In the genomic region with DNA sequence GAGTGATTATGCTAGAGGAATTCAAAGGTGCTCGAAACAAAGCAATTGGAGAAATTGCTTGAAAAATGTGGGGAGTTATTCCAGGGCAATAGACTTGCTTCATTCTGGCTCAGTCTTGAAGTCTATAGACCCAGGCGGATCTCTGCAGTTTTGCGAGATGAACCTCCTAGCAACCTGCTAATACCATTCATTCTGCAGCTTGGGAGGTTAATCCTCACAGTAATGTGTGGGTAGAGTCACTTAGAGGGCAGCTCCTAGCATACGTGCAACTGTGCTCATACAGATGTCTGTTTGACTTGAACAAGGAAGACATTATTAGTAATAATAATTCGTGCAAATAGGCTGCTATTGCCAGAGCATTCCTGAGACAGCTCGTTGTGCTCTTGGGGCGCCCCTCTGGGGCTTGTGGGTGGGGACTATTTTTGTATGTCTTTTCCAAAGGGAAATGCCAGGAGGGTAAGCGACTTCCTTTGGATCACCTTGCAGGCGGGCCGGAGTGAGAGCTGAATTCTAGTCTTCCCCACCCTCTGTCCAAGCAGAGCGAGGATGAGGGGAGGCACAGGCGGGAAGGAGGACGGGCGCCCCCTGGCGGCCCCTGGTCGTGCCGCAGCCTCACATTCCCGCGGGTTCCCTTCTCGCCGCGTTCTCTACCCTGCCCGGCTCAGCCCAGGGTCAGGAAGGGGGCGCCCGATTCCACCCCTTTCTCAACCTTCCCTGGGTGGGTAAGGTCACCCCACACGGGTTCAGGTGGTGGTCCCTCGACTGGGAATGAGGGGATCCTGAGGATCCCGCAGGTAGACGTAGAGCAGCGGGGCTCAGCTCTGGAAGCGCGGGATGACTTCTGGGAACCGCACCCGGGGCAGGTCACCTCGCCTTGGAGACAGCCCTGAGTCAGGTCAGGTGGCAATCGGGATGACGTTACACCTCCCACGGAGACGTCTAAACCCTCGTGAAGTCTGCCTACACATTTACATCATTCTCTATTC, we compare ENCODE assay signal across 9 cellular contexts.
DNase-seq lines count a peak whose midpoint lies in the region; ATAC-seq, FAIRE-seq and TF ChIP-seq lines count a peak whose summit lies in the region.
"Had no signal": no experiment of that assay in that cellular context is flagged by ENCODE, and none has a peak within 500 bp of the region (broad histone marks: within the 10 kb centered on the region; RNA-seq: fewer than 3 reads in every experiment).

No MANE protein-coding gene starts in this region.

- DNase-seq in A549 (ENCODE audit: low read depth in 1 of 2, low spot score in 1 of 2) (peak; percentile 36 to 38), T-helper 1 cell (peak; percentile 6 to 40 (median 23)), COLO668 (lab: John Stamatoyannopoulos, UW; ENCODE audit: unreplicated experiment) (no peak), NCI-H1092 treated with DMSO at 0.1 percent for 48 hours (lab: John Stamatoyannopoulos, UW) (no peak)
- DNase-seq in central memory CD4-positive, alpha-beta T cell: peak; percentile 5
- peak in 6 of 9 donors; percentile 23 to 55 (median 44) for DNase-seq in naive thymus-derived CD4-positive, alpha-beta T cell

- H3K27ac Mint-ChIP-seq in naive thymus-derived CD4-positive, alpha-beta T cell: no peak overlapping the region

- POLR2A ChIA-PET in A549 (lab: Yijun Ruan, JAX): no interaction called here
- POLR2A ChIA-PET in naive thymus-derived CD4-positive, alpha-beta T cell (lab: Charles Lee): no interaction called here

- CTCF ChIA-PET in A549 (lab: Yijun Ruan, JAX): interaction anchor here (0.7 to 6.2 kb wide), 18 partner anchors 8 to 564 kb away, joined by 3 to 39 read pairs (median 4); no protein-coding TSS in a partner anchor
- CTCF ChIA-PET in naive thymus-derived CD4-positive, alpha-beta T cell (lab: Charles Lee): interaction anchor here (0.7 to 2.6 kb wide), 5 partner anchors 9 to 388 kb away, joined by 3 to 15 read pairs (median 4); no protein-coding TSS in a partner anchor

- no peak overlapping the region for H3K27ac ChIP-seq in A549
- H3K27ac ChIP-seq in naive thymus-derived CD4-positive, alpha-beta T cell (ENCODE audit: low read depth, low read length): no peak overlapping the region
- H3K27ac ChIP-seq: epithelial cell of prostate had no signal

- H3K9me3 ChIP-seq in A549: no peaks in the 10 kb centered on the region
- no peaks in the 10 kb centered on the region for H3K9me3 ChIP-seq in naive thymus-derived CD4-positive, alpha-beta T cell (ENCODE audit: control insufficient read depth in 2 of 3, low read length in 3 of 3)

- no peak overlapping the region for H3K4me3 ChIP-seq in A549
- no peak overlapping the region for H3K4me3 ChIP-seq in naive thymus-derived CD4-positive, alpha-beta T cell (ENCODE audit: low read length)

- peaks cover 0 to 3% of the 10 kb centered on the region in 2 donors for H3K27me3 ChIP-seq in naive thymus-derived CD4-positive, alpha-beta T cell (ENCODE audit: control insufficient read depth in 2 of 2, insufficient read depth in 2 of 2, low read length in 2 of 2)

- H3K36me3 Mint-ChIP-seq in naive thymus-derived CD4-positive, alpha-beta T cell: no peaks in the 10 kb centered on the region

- TF ChIP-seq POLR2A in A549 (IDR thresholded peaks at IDR 0.05; ENCODE audit: low read length): no peak

- ATAC-seq in A549: peak; percentile 79 to 98
- peak; percentile 96 for ATAC-seq in GM18907 (IDR thresholded peaks at IDR 0.05; ENCODE audit: unreplicated experiment)
- peak; percentile 72 for ATAC-seq in HG03064 (IDR thresholded peaks at IDR 0.05; ENCODE audit: low read depth, unreplicated experiment)
- ATAC-seq in naive thymus-derived CD4-positive, alpha-beta T cell: peak; percentile 80

- WGBS in A549 (ENCODE audit: missing lambda C conversion rate): 34% methylated on average over 40 of the region's 40 CpGs

- intact Hi-C loops in naive thymus-derived CD4-positive, alpha-beta T cell (cut with micrococcal nuclease): loop anchor here (1.0 to 2.0 kb wide), 7 partner anchors 20 to 389 kb away; no protein-coding TSS in a partner anchor

- TF ChIP-seq CTCF in A549 (IDR thresholded peaks at IDR 0.05): peak; percentile 69

- no peak for TF ChIP-seq EP300 in A549 (IDR thresholded peaks at IDR 0.05)

- H3K36me3 ChIP-seq in naive thymus-derived CD4-positive, alpha-beta T cell (ENCODE audit: control insufficient read depth in 2 of 3, insufficient read depth in 3 of 3, low read length in 3 of 3): no peaks in the 10 kb centered on the region

- peak overlapping the region; percentile 41 for H3K4me2 ChIP-seq in A549

- H3K4me1 ChIP-seq in A549: no peaks in the 10 kb centered on the region
- no peaks in the 10 kb centered on the region for H3K4me1 ChIP-seq in naive thymus-derived CD4-positive, alpha-beta T cell (ENCODE audit: control insufficient read depth in 2 of 2, insufficient read depth in 2 of 2, low read length in 2 of 2)

- no peak overlapping the region for H3K4me3 Mint-ChIP-seq in naive thymus-derived CD4-positive, alpha-beta T cell

- no peak for FAIRE-seq in A549 (lab: Jason Lieb, UNC)

- peak; percentile 55 for TF ChIP-seq RAD21 in A549 (conservative IDR thresholded peaks at IDR 0.05 in 1 of 2, IDR thresholded peaks at IDR 0.05 in 1 of 2)

- H3K27me3 Mint-ChIP-seq in naive thymus-derived CD4-positive, alpha-beta T cell: peaks cover 11 to 26% (median 21%) of the 10 kb centered on the region in 5 donors

- no peaks in the 10 kb centered on the region for H3K9me3 Mint-ChIP-seq in naive thymus-derived CD4-positive, alpha-beta T cell

- peaks cover 0 to 5% (median 0%) of the 10 kb centered on the region in 7 donors for H3K4me1 Mint-ChIP-seq in naive thymus-derived CD4-positive, alpha-beta T cell

TF ChIP-seq in A549, 52 proteins besides CTCF, POLR2A, EP300 and RAD21:
- TF ChIP-seq TP53 (CRISPR knock-in tag; IDR thresholded peaks at IDR 0.05) (no peak), MAFK (IDR thresholded peaks at IDR 0.05; ENCODE audit: partially characterized antibody) (no peak), CBX2 (IDR thresholded peaks at IDR 0.05; ENCODE audit: borderline replicate concordance, low read depth) (no peak), SMC3 (IDR thresholded peaks at IDR 0.05) (peak; percentile 64), E2F6 (IDR thresholded peaks at IDR 0.05; ENCODE audit: borderline replicate concordance, low read depth) (no peak), EHMT2 (IDR thresholded peaks at IDR 0.05; ENCODE audit: low read depth) (no peak), CHD2 (IDR thresholded peaks at IDR 0.05; ENCODE audit: low read length, partially characterized antibody) (no peak), JUN (IDR thresholded peaks at IDR 0.05) (no peak)

Comparison
In these comparisons a context has a peak if more than half of its experiments do, and no peak if none do; other contexts are left out.
1. DNase-seq: peak in A549 (2 of 2), T-helper 1 cell (5 of 5), central memory CD4-positive, alpha-beta T cell (single experiment) and naive thymus-derived CD4-positive, alpha-beta T cell (6 of 9); none in COLO668 (single experiment) and NCI-H1092 treated with DMSO at 0.1 percent for 48 hours (single experiment).
2. Peak in every context shown above with its lines, with median percentiles within 50 percentile points of each other: ATAC-seq.